Comparison of ENCODE assay signal across 21 cellular contexts in the genomic region with DNA sequence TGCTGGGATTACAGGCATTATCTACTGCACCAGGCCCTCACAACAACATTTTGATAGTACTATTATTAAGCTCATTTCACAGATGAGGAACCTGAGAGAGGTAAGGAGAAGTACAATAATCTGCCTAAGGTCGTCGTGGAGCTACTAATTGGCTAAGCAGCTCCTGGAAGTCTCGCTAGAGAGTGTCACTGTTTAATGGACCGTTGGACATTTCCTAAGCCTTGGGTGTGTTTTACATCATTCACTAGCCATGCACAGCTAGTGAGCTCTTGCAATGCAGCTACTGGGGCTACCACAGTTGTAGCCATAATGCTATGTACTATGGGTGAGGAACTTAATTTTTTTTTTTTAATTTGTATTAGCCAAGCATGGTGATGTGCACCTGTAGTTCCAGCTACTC. TPM values are rescaled to one million over a fixed set of nuclear protein-coding genes. Genes with fewer than 3 reads are reported as not detected.
"Had no signal": no experiment of that assay in that cellular context is flagged by ENCODE, and none has a peak within 500 bp of the region (broad histone marks: within the 10 kb centered on the region; RNA-seq: fewer than 3 reads in every experiment).

No MANE protein-coding gene starts in this region.

- H3K27ac ChIP-seq: RWPE1 had no signal

- DNase-seq: KBM-7, MV-4-11, NCI-H1048, NCI-H1105, NCI-H1417, NCI-H1436 treated with DMSO at 0.1 percent for 48 hours, NCI-H1694, NCI-H187 treated with DMSO at 0.1 percent for 48 hours, NCI-H2029 treated with DMSO at 0.1 percent for 48 hours, NCI-H2171 treated with DMSO at 0.1 percent for 48 hours, NCI-H345, NCI-H446 treated with DMSO at 0.1 percent for 48 hours, NCI-H510A treated with DMSO at 0.1 percent for 48 hours, NCI-H526, SHP77, SK-N-SH had no signal

- H3K9me3 ChIP-seq: SK-N-SH had no signal

RNA-seq across cellular contexts. Expression of gene OR1M1, which starts 34.0 kb away (rescaled TPM):
- total RNA-seq: HT-29, LHCN-M2, MCF 10A, SK-MEL-5 had no signal
- polyA plus RNA-seq: SK-N-SH had no signal

RNA-seq across cellular contexts. Expression of gene MUC16, which starts 42.7 kb away (rescaled TPM):
- total RNA-seq: LHCN-M2, SK-MEL-5 had no signal
- polyA plus RNA-seq: SK-N-SH had no signal

RNA-seq across cellular contexts. Expression of gene OR7G2, which starts 54.4 kb away (rescaled TPM):
- total RNA-seq: HT-29, LHCN-M2, MCF 10A, SK-MEL-5 had no signal
- polyA plus RNA-seq: SK-N-SH had no signal
